ENCODE assay signal across 20 cellular contexts in genomic region chr10:62640386-62640785, GRCh38.
DNase-seq lines count a peak whose midpoint lies in the region; ATAC-seq lines count a peak whose summit lies in the region.
"Had no signal": no experiment of that assay in that cellular context is flagged by ENCODE, and none has a peak within 500 bp of the region (broad histone marks: within the 10 kb centered on the region; RNA-seq: fewer than 3 reads in every experiment).

No MANE protein-coding gene starts in this region.

- H4K20me1 ChIP-seq in BLaER1, result no peaks in the 10 kb centered on the region

- peak overlapping the region; percentile 85 for H3K4me2 ChIP-seq in BLaER1

- H3K4me3 ChIP-seq in BLaER1 (no peak overlapping the region), SK-N-MC (no peak overlapping the region)
- H3K4me3 ChIP-seq: coronary artery, stomach had no signal

- peak; percentile 13 for DNase-seq in ELF-1 (ENCODE audit: low read depth, low spot score)
- DNase-seq in SK-N-MC (ENCODE audit: low read depth, low spot score), result peak; percentile 66
- peak; percentile 73 for DNase-seq in islet precursor cell
- DNase-seq in cerebellar nuclear complex (lab: John Stamatoyannopoulos, UW), result no peak
- no peak for DNase-seq in Kasumi-1 (lab: John Stamatoyannopoulos, UW)
- no peak for DNase-seq in HK-2 (ENCODE audit: unreplicated experiment)
- DNase-seq: activated CD8-positive, alpha-beta memory T cell treated with anti-CD3 and anti-CD28 coated beads, Interleukin-2, amount 10 ng/mL, durations not matched to agents 7 days and 5 days; activated gamma-delta T cell; aorta; glutamatergic neuron; immature natural killer cell; mesenchymal stem cell; MV-4-11; NCI-H2107; stomach; WERI-Rb-1 had no signal

- no peaks in the 10 kb centered on the region for H3K27me3 ChIP-seq in BLaER1
- H3K27me3 ChIP-seq: stomach had no signal

- H3K9me3 ChIP-seq in BLaER1 (peaks cover 6% of the 10 kb centered on the region; the same call in 1 of the 2 replicates), SK-N-MC (ENCODE audit: low read depth, low read length) (no peaks in the 10 kb centered on the region)
- H3K9me3 ChIP-seq: stomach had no signal

- no peak for ATAC-seq in HG02973 (IDR thresholded peaks at IDR 0.05; ENCODE audit: unreplicated experiment)
- ATAC-seq: activated CD8-positive, alpha-beta memory T cell treated with anti-CD3 and anti-CD28 coated beads, Interleukin-2, amount 10 ng/mL, durations not matched to agents 7 days and 5 days; HepG2 had no signal

- H3K36me3 ChIP-seq in BLaER1 (no peaks in the 10 kb centered on the region), SK-N-MC (ENCODE audit: insufficient read depth, low read length) (no peaks in the 10 kb centered on the region)
- H3K36me3 ChIP-seq: stomach, WERI-Rb-1 had no signal

- H3K27ac ChIP-seq in BLaER1 (peak overlapping the region; percentile 93; the same call in 1 of the 2 replicates), SK-N-MC (no peak overlapping the region)
- H3K27ac ChIP-seq: coronary artery, stomach, WERI-Rb-1 had no signal

- peaks cover 71% of the 10 kb centered on the region for H3K4me1 ChIP-seq in BLaER1

- H3K9ac ChIP-seq in BLaER1 (no peak overlapping the region), SK-N-MC (ENCODE audit: insufficient read length) (no peak overlapping the region)

Comparison
In these comparisons a context has a peak if more than half of its experiments do, and no peak if none do; other contexts are left out.
1. DNase-seq: peak in ELF-1 (single experiment), SK-N-MC (single experiment) and islet precursor cell (single experiment); none in cerebellar nuclear complex (0 of 2), Kasumi-1 (0 of 2) and HK-2 (single experiment).